ENCODE assay signal across 2 cellular contexts in the genomic region with DNA sequence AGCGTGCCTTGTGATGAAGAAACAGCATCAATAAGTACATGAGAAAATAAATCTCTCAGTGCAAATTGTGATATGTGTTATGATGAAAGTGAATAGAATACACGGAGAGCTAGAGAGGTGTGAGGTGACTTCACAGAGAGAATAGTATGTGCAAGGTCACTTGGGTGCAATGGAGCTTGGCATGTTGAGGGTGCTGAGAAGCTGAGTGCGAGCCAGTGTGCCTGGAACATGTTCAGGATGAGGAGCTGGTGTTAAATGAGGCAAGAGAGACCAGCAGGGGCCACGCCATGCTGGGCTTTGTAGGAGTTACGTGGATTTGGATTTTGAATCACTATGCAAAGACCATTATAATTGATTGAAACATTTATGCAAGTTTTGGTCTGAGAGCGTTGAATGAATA.
TF ChIP-seq lines count a peak whose summit lies in the region.

No MANE protein-coding gene starts in this region.

TF ChIP-seq in HepG2, 621 proteins besides CTCF, POLR2A, EP300 and RAD21:
- no peak for TF ChIP-seq NFE2L2 (IDR thresholded peaks at IDR 0.05; ENCODE audit: low read length)

TF ChIP-seq in H1, 55 proteins besides CTCF, POLR2A, EP300 and RAD21:
- TF ChIP-seq ASH2L (IDR thresholded peaks at IDR 0.05; ENCODE audit: low read length), result no peak
- TF ChIP-seq TAF7 (optimal IDR thresholded peaks at IDR 0.05; ENCODE audit: borderline replicate concordance, low read depth, low read length), result no peak
- no peak for TF ChIP-seq GTF2F1 (IDR thresholded peaks at IDR 0.05; ENCODE audit: borderline replicate concordance, low read depth, low read length)
- no peak for TF ChIP-seq SP4 (IDR thresholded peaks at IDR 0.05; ENCODE audit: low read length)
- TF ChIP-seq KDM1A (IDR thresholded peaks at IDR 0.05; ENCODE audit: borderline replicate concordance, low read length), result no peak
- no peak for TF ChIP-seq SP2 (IDR thresholded peaks at IDR 0.05; ENCODE audit: low read length)
- TF ChIP-seq EGR1 (IDR thresholded peaks at IDR 0.05; ENCODE audit: borderline replicate concordance, low read depth, low read length), result no peak
- TF ChIP-seq KDM4A (IDR thresholded peaks at IDR 0.05; ENCODE audit: low read depth, low read length, severe bottlenecking), result no peak
- TF ChIP-seq CTBP2 (IDR thresholded peaks at IDR 0.05; ENCODE audit: borderline replicate concordance, insufficient read depth, insufficient read length, low read length), result no peak
- TF ChIP-seq BACH1 (IDR thresholded peaks at IDR 0.05; ENCODE audit: low read length), result no peak
- no peak for TF ChIP-seq HDAC2 (IDR thresholded peaks at IDR 0.05; ENCODE audit: borderline replicate concordance in 1 of 2, low read depth in 2 of 2, low read length in 2 of 2)
- no peak for TF ChIP-seq RBBP5 (IDR thresholded peaks at IDR 0.05; ENCODE audit: borderline replicate concordance, low read depth, low read length)
- no peak for TF ChIP-seq GABPA (IDR thresholded peaks at IDR 0.05; ENCODE audit: borderline replicate concordance, insufficient read depth, low read length)
- TF ChIP-seq JUN (IDR thresholded peaks at IDR 0.05; ENCODE audit: low read depth, low read length), result no peak
- TF ChIP-seq, protein P1, sequence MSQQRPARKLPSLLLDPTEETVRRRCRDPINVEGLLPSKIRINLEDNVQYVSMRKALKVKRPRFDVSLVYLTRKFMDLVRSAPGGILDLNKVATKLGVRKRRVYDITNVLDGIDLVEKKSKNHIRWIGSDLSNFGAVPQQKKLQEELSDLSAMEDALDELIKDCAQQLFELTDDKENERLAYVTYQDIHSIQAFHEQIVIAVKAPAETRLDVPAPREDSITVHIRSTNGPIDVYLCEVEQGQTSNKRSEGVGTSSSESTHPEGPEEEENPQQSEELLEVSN (IDR thresholded peaks at IDR 0.05), result no peak
- no peak for TF ChIP-seq CREB1 (IDR thresholded peaks at IDR 0.05)
